ENCODE assay signal across 1 cellular context in genomic region chr2:165277860-165278656, GRCh38.
TF ChIP-seq lines count a peak whose summit lies in the region.

No MANE protein-coding gene starts in this region.

TF ChIP-seq in GM12878, 131 proteins besides CTCF, POLR2A, EP300 and RAD21:
- TF ChIP-seq FOXK2 (IDR thresholded peaks at IDR 0.05): no peak
